Comparison of ENCODE assay signal across 21 cellular contexts in the genomic region with DNA sequence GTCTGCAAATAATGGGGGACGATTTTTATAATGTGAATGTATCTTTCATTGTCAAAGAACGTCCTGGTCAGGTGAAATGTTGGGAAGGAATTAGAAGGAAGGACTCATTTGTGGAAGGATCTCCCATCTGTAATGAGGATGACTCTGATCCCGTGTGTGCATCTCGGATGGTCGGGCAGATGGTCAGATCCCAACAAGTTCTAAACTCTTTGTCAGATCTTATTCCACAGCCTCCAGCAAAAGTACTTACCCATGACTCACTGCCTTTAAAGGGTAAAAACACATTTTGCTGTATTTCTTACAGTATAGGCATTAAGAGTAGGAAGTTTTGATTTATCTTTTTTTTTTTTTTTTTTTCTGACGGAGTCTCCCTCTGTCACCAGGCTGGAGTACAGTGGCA. TPM values are rescaled to one million over a fixed set of nuclear protein-coding genes. Genes with fewer than 3 reads are reported as not detected.
DNase-seq lines count a peak whose midpoint lies in the region; ATAC-seq and TF ChIP-seq lines count a peak whose summit lies in the region.
"Had no signal": no experiment of that assay in that cellular context is flagged by ENCODE, and none has a peak within 500 bp of the region (broad histone marks: within the 10 kb centered on the region; RNA-seq: fewer than 3 reads in every experiment).

No MANE protein-coding gene starts in this region.

- peak overlapping the region; percentile 16 for H3K4me3 Mint-ChIP-seq in HFFc6
- H3K4me3 Mint-ChIP-seq: CD4-positive, alpha-beta memory T cell; neural progenitor cell; T-helper 1 cell treated with Interleukin-12 subunit alpha and Interleukin-12 subunit beta and Interleukin-4 antibody, amounts not matched to agents 30 μg/mL and 1 μg/mL, for 36 hours had no signal

- ATAC-seq in foreskin keratinocyte, result peak; percentile 79
- no peak for ATAC-seq in HG03108 (IDR thresholded peaks at IDR 0.05; ENCODE audit: unreplicated experiment)
- ATAC-seq in HG03175 (IDR thresholded peaks at IDR 0.05; ENCODE audit: unreplicated experiment), result no peak

- no peaks in the 10 kb centered on the region for H3K36me3 Mint-ChIP-seq in HFFc6 (ENCODE audit: low read depth)
- H3K36me3 Mint-ChIP-seq: CD4-positive, alpha-beta memory T cell; neural progenitor cell had no signal

- H3K9me3 Mint-ChIP-seq in HFFc6, result no peaks in the 10 kb centered on the region
- H3K9me3 Mint-ChIP-seq: neural progenitor cell; T-helper 1 cell treated with Interleukin-12 subunit alpha and Interleukin-12 subunit beta and Interleukin-4 antibody, amounts not matched to agents 30 μg/mL and 1 μg/mL, for 36 hours had no signal

- no peak overlapping the region for H3K9ac ChIP-seq in adipocyte (ENCODE audit: low read length)
- H3K9ac ChIP-seq: neural progenitor cell had no signal

- H3K4me3 ChIP-seq in adipocyte (ENCODE audit: low read length), result no peak overlapping the region
- H3K4me3 ChIP-seq: neural progenitor cell had no signal

- no peaks in the 10 kb centered on the region for H3K36me3 ChIP-seq in adipocyte (ENCODE audit: control insufficient read depth, insufficient read depth, low read length, severe bottlenecking)
- H3K36me3 ChIP-seq: neural progenitor cell had no signal

- H3K27me3 ChIP-seq in adipocyte (replicated peaks; ENCODE audit: control insufficient read depth, insufficient read depth, low read length), result no peaks in the 10 kb centered on the region
- H3K27me3 ChIP-seq in foreskin keratinocyte, result no peaks in the 10 kb centered on the region
- H3K27me3 ChIP-seq: neural progenitor cell had no signal

- TF ChIP-seq CTCF in HFFc6 (IDR thresholded peaks at IDR 0.05), result no peak
- no peak for TF ChIP-seq CTCF in foreskin keratinocyte (conservative IDR thresholded peaks at IDR 0.05)

- no peaks in the 10 kb centered on the region for H3K27me3 Mint-ChIP-seq in HFFc6 (ENCODE audit: insufficient read depth)

- H3K27ac Mint-ChIP-seq in HFFc6, result peak overlapping the region; percentile 87
- H3K27ac Mint-ChIP-seq: CD4-positive, alpha-beta memory T cell; neural progenitor cell; T-helper 1 cell treated with Interleukin-12 subunit alpha and Interleukin-12 subunit beta and Interleukin-4 antibody, amounts not matched to agents 30 μg/mL and 1 μg/mL, for 36 hours had no signal

- H3K9me3 ChIP-seq in adipocyte (ENCODE audit: control insufficient read depth, low read length), result no peaks in the 10 kb centered on the region

- DNase-seq in AG08395 (ENCODE audit: low spot score), result peak; percentile 7
- peak; percentile 82 for DNase-seq in HFFc6
- peak; percentile 48 for DNase-seq in adipocyte (ENCODE audit: low read depth)
- DNase-seq in foreskin keratinocyte, result peak; percentile 85 to 95
- no peak for DNase-seq in occipital lobe (lab: John Stamatoyannopoulos, UW)
- no peak for DNase-seq in SHP77 treated with DMSO at 0.1 percent for 48 hours (lab: John Stamatoyannopoulos, UW)
- DNase-seq: activated naive CD4-positive, alpha-beta T cell treated with Interleukin-2 at 50 U/mL for 16 hours; aorta; CD4-positive, alpha-beta memory T cell; Kasumi-1; NCI-H1105 treated with DMSO at 0.1 percent for 48 hours; NCI-H524 treated with DMSO at 0.1 percent for 48 hours; SHP77; stimulated activated CD4-positive, alpha-beta T cell treated with anti-CD3 and anti-CD28 coated beads, Interleukin-12 subunit alpha, Interleukin-12 subunit beta, amount 100 ng/mL, for 4 hours had no signal

- H3K27ac ChIP-seq in foreskin keratinocyte, result no peak overlapping the region
- H3K27ac ChIP-seq: neural progenitor cell, VCaP had no signal

- H3K4me1 ChIP-seq in adipocyte (ENCODE audit: control insufficient read depth, insufficient read depth, low read length), result no peaks in the 10 kb centered on the region
- peaks cover 14% of the 10 kb centered on the region for H3K4me1 ChIP-seq in foreskin keratinocyte
- H3K4me1 ChIP-seq: neural progenitor cell had no signal

- peaks cover 81% of the 10 kb centered on the region for H3K4me1 Mint-ChIP-seq in HFFc6 (ENCODE audit: low read depth)
- H3K4me1 Mint-ChIP-seq: neural progenitor cell had no signal

RNA-seq across cellular contexts. Expression of gene KRTAP4-8, which starts 0.5 kb away (rescaled TPM):
- total RNA-seq in HFFc6 (2021; fragmentation: NEBNext Ultra II Directional; extraction: Animal tissue kit (Norgen Biotek cat#: 25700)), result not detected
- total RNA-seq in foreskin keratinocyte (not detected in 2 replicates), occipital lobe (not detected)
- not detected in 2 replicates for polyA plus RNA-seq in foreskin keratinocyte
- total RNA-seq: aorta; CD4-positive, alpha-beta memory T cell; mononuclear cell; temporal lobe had no signal
- polyA plus RNA-seq: aorta; CD4-positive, alpha-beta memory T cell had no signal

RNA-seq across cellular contexts. Expression of gene KRTAP4-16, which starts 3.5 kb away (rescaled TPM):
- total RNA-seq in HFFc6 (2021; fragmentation: NEBNext Ultra II Directional; extraction: Animal tissue kit (Norgen Biotek cat#: 25700)), result not detected
- total RNA-seq in foreskin keratinocyte, result not detected in 2 replicates
- polyA plus RNA-seq in foreskin keratinocyte, result not detected in 2 replicates
- not detected for total RNA-seq in occipital lobe
- total RNA-seq: aorta; CD4-positive, alpha-beta memory T cell; mononuclear cell; temporal lobe had no signal
- polyA plus RNA-seq: aorta; CD4-positive, alpha-beta memory T cell had no signal

RNA-seq across cellular contexts. Expression of gene KRTAP4-9, which starts 6.7 kb away (rescaled TPM):
- under 1 TPM in 2 of 6 experiments, not detected in 4; 0.85 to 0.90 TPM for total RNA-seq in HFFc6 (2021; fragmentation: NEBNext Ultra II Directional; extraction: Animal tissue kit (Norgen Biotek cat#: 25700))
- total RNA-seq in foreskin keratinocyte (not detected in 2 replicates), occipital lobe (not detected)
- not detected in 2 replicates for polyA plus RNA-seq in foreskin keratinocyte
- total RNA-seq: aorta; CD4-positive, alpha-beta memory T cell; mononuclear cell; temporal lobe had no signal
- polyA plus RNA-seq: CD4-positive, alpha-beta memory T cell had no signal

RNA-seq across cellular contexts. Expression of gene KRTAP4-7, which starts 14.5 kb away (rescaled TPM):
- total RNA-seq in HFFc6 (2021; fragmentation: NEBNext Ultra II Directional; extraction: Animal tissue kit (Norgen Biotek cat#: 25700)), result not detected
- total RNA-seq in foreskin keratinocyte, result not detected in 2 replicates
- polyA plus RNA-seq in foreskin keratinocyte, result not detected in 2 replicates
- not detected for total RNA-seq in occipital lobe
- total RNA-seq: aorta; CD4-positive, alpha-beta memory T cell; mononuclear cell; temporal lobe had no signal
- polyA plus RNA-seq: aorta; CD4-positive, alpha-beta memory T cell had no signal

RNA-seq across cellular contexts. Expression of gene KRTAP4-11, which starts 19.7 kb away (rescaled TPM):
- not detected for total RNA-seq in HFFc6 (2021; fragmentation: NEBNext Ultra II Directional; extraction: Animal tissue kit (Norgen Biotek cat#: 25700))
- total RNA-seq in foreskin keratinocyte, result not detected in 2 replicates
- not detected in 2 replicates for polyA plus RNA-seq in foreskin keratinocyte
- not detected for total RNA-seq in occipital lobe
- total RNA-seq: aorta; CD4-positive, alpha-beta memory T cell; mononuclear cell; temporal lobe had no signal
- polyA plus RNA-seq: aorta; CD4-positive, alpha-beta memory T cell had no signal

Comparison
In these comparisons a context has a peak if more than half of its experiments do, and no peak if none do; other contexts are left out.
1. DNase-seq: peak in AG08395 (single experiment), HFFc6 (single experiment), adipocyte (single experiment) and foreskin keratinocyte (2 of 2); none in occipital lobe (single experiment) and SHP77 treated with DMSO at 0.1 percent for 48 hours (single experiment).